In the genomic region with DNA sequence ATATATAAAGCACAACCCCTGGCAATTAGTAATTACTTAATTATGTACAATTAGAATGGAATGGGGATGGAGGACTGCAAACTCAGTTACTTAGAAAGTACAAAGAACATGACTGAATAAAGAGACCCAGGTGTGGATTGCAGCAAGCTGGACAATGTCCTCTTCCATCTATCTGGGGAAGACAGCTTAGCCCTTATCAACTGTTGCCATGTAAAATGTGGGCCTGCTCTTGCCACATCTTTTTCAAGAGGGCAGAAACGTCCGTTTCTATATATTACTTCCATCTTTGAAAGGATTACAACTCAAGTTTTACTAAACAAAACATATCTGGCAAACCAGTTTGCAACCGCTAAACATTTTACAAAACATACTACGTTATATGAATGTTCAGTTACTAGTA, we compare ENCODE assay signal across 16 cellular contexts. TPM values are rescaled to one million over a fixed set of nuclear protein-coding genes. Genes with fewer than 3 reads are reported as not detected.
A peak's percentile ranks its signal among the peaks of the same experiment; 100 is the strongest.
DNase-seq lines count a peak whose midpoint lies in the region; ATAC-seq and TF ChIP-seq lines count a peak whose summit lies in the region.
"Had no signal": no experiment of that assay in that cellular context is flagged by ENCODE, and none has a peak within 500 bp of the region (broad histone marks: within the 10 kb centered on the region; RNA-seq: fewer than 3 reads in every experiment).

No MANE protein-coding gene starts in this region.

- TF ChIP-seq CTCF in NB4 (IDR thresholded peaks at IDR 0.05; ENCODE audit: low read depth, low read length) (no peak), right lobe of liver (IDR thresholded peaks at IDR 0.05) (no peak), ascending aorta (IDR thresholded peaks at IDR 0.05) (no peak)

- H3K27me3 ChIP-seq in right lobe of liver (no peaks in the 10 kb centered on the region), ascending aorta (no peaks in the 10 kb centered on the region)

- DNase-seq in SIG-M5 treated with dmso at 0.1 percent for 504 hours (lab: John Stamatoyannopoulos, UW; ENCODE audit: unreplicated experiment) (peak; percentile 43), SIG-M5 (lab: John Stamatoyannopoulos, UW) (no peak), NB4 (ENCODE audit: low read depth) (peak; percentile 43), amniotic epithelial cell (ENCODE audit: low read depth) (peak; percentile 40), right lobe of liver (no peak), ascending aorta (ENCODE audit: low spot score in 2 of 2) (no peak), 8988T (no peak)
- DNase-seq in effector CD8-positive, alpha-beta T cell (lab: John Stamatoyannopoulos, UW): no peak
- DNase-seq: C1 segment of cervical spinal cord; Caco-2; IMR-90; NCI-H1436 treated with DMSO at 0.1 percent for 48 hours; NCI-H226; NCI-H526; NK-92 treated with Interleukin-12 subunit alpha and Interleukin-12 subunit beta, amount 100 ng/mL, for 24 hours had no signal

- intact Hi-C loops in right lobe of liver (cut with DNase I) (no loop called here), ascending aorta (cut with DNase I) (no loop called here)

- WGBS in right lobe of liver (ENCODE audit: insufficient coverage, low coverage, low lambda C conversion rate, missing lambda C conversion rate): 57% methylated on average over 4 of the region's 4 CpGs

- H3K36me3 ChIP-seq in right lobe of liver (no peaks in the 10 kb centered on the region), ascending aorta (no peaks in the 10 kb centered on the region)

- no peak for TF ChIP-seq POLR2A in NB4 (IDR thresholded peaks at IDR 0.05; ENCODE audit: extremely low read depth, insufficient read length)
- TF ChIP-seq POLR2A in right lobe of liver (IDR thresholded peaks at IDR 0.05): no peak

- ATAC-seq in right lobe of liver: peak; percentile 38 to 76 (median 69)

- H3K9me3 ChIP-seq in right lobe of liver (no peaks in the 10 kb centered on the region), ascending aorta (no peaks in the 10 kb centered on the region)
- H3K9me3 ChIP-seq: Caco-2 had no signal

- H3K4me3 ChIP-seq in NB4 (ENCODE audit: low read depth, low read length): no peak overlapping the region
- no peak overlapping the region for H3K4me3 ChIP-seq in right lobe of liver
- no peak overlapping the region for H3K4me3 ChIP-seq in ascending aorta
- H3K4me3 ChIP-seq: PC-9 had no signal

- H3K4me1 ChIP-seq in right lobe of liver: peaks cover 0 to 72% (median 30%) of the 10 kb centered on the region in 4 donors
- H3K4me1 ChIP-seq in ascending aorta: peaks cover 0 to 32% of the 10 kb centered on the region in 2 donors

- H3K27ac ChIP-seq in right lobe of liver (no peak overlapping the region), ascending aorta (no peak overlapping the region)
- H3K27ac ChIP-seq: PC-9 had no signal

RNA-seq across cellular contexts. Expression of a gene that starts 26.2 kb away (rescaled TPM):
- total RNA-seq in right lobe of liver (100 to 1,000 TPM in 3 of 6 experiments, 10 to 100 TPM in 3; 59.1 to 141 (median 95.9) TPM), ascending aorta (171 TPM)

Comparison
In these comparisons a context has a peak if more than half of its experiments do, and no peak if none do; other contexts are left out.
1. DNase-seq: peak in SIG-M5 treated with dmso at 0.1 percent for 504 hours (single experiment), NB4 (single experiment) and amniotic epithelial cell (single experiment); none in SIG-M5 (single experiment), right lobe of liver (0 of 3), ascending aorta (0 of 2), 8988T (single experiment) and effector CD8-positive, alpha-beta T cell (single experiment).